Comparison of ENCODE assay signal across 10 cellular contexts in genomic region chr15:100968043-100968966, GRCh38. TPM values are rescaled to one million over a fixed set of nuclear protein-coding genes. Genes with fewer than 3 reads are reported as not detected.
DNase-seq lines count a peak whose midpoint lies in the region; ATAC-seq, FAIRE-seq and TF ChIP-seq lines count a peak whose summit lies in the region.
"Had no signal": no experiment of that assay in that cellular context is flagged by ENCODE, and none has a peak within 500 bp of the region (broad histone marks: within the 10 kb centered on the region; RNA-seq: fewer than 3 reads in every experiment).

No MANE protein-coding gene starts in this region.

- FAIRE-seq in GM12891 (lab: Jason Lieb, UNC) (peak; percentile 28), H54 (lab: Jason Lieb, UNC) (no peak)

- no peak overlapping the region for H3K4me3 Mint-ChIP-seq in activated naive CD4-positive, alpha-beta T cell treated with anti-CD3 and anti-CD28 coated beads, Interleukin-2, amount 10 ng/mL, durations not matched to agents 7 days and 5 days
- H3K4me3 Mint-ChIP-seq in T-cell: no peak overlapping the region

- no peak overlapping the region for H3K4me3 ChIP-seq in LNCaP clone FGC (ENCODE audit: low read depth, low read length)
- H3K4me3 ChIP-seq in fibroblast of mammary gland (ENCODE audit: control insufficient read depth, low read depth, low read length): no peak overlapping the region
- H3K4me3 ChIP-seq: SK-N-MC had no signal

- peaks cover 47% of the 10 kb centered on the region for H3K27me3 Mint-ChIP-seq in activated naive CD4-positive, alpha-beta T cell treated with anti-CD3 and anti-CD28 coated beads, Interleukin-2, amount 10 ng/mL, durations not matched to agents 7 days and 5 days
- peaks cover 49% of the 10 kb centered on the region in 2 donors for H3K27me3 Mint-ChIP-seq in T-cell

- H3K4me1 Mint-ChIP-seq in activated naive CD4-positive, alpha-beta T cell treated with anti-CD3 and anti-CD28 coated beads, Interleukin-2, amount 10 ng/mL, durations not matched to agents 7 days and 5 days: no peaks in the 10 kb centered on the region
- peaks cover 0 to 3% (median 1%) of the 10 kb centered on the region in 3 donors for H3K4me1 Mint-ChIP-seq in T-cell

- no peaks in the 10 kb centered on the region for H3K9me3 Mint-ChIP-seq in activated naive CD4-positive, alpha-beta T cell treated with anti-CD3 and anti-CD28 coated beads, Interleukin-2, amount 10 ng/mL, durations not matched to agents 7 days and 5 days
- H3K9me3 Mint-ChIP-seq in T-cell: no peaks in the 10 kb centered on the region

- H3K36me3 Mint-ChIP-seq in activated naive CD4-positive, alpha-beta T cell treated with anti-CD3 and anti-CD28 coated beads, Interleukin-2, amount 10 ng/mL, durations not matched to agents 7 days and 5 days: no peaks in the 10 kb centered on the region
- no peaks in the 10 kb centered on the region for H3K36me3 Mint-ChIP-seq in T-cell

- H3K27ac Mint-ChIP-seq in activated naive CD4-positive, alpha-beta T cell treated with anti-CD3 and anti-CD28 coated beads, Interleukin-2, amount 10 ng/mL, durations not matched to agents 7 days and 5 days: no peak overlapping the region
- no peak overlapping the region for H3K27ac Mint-ChIP-seq in T-cell

- no peak for TF ChIP-seq CTCF in LNCaP clone FGC (IDR thresholded peaks at IDR 0.05; ENCODE audit: control insufficient read depth, extremely low read depth, insufficient read depth)
- no peak for TF ChIP-seq CTCF in fibroblast of mammary gland (conservative IDR thresholded peaks at IDR 0.05; ENCODE audit: control insufficient read depth, insufficient read depth, low read depth, low read length)

- TF ChIP-seq POLR2A in GM12891 (IDR thresholded peaks at IDR 0.05; ENCODE audit: low read depth, low read length) (no peak), H54 (IDR thresholded peaks at IDR 0.05; ENCODE audit: low read depth, low read length) (no peak)

- ATAC-seq in GM21737 (IDR thresholded peaks at IDR 0.05; ENCODE audit: unreplicated experiment): peak; percentile 53
- ATAC-seq in T-cell (replicated peaks in 1 of 4): no peak
- no peak for ATAC-seq in HG02623 (IDR thresholded peaks at IDR 0.05; ENCODE audit: unreplicated experiment)

- CTCF ChIA-PET in activated naive CD4-positive, alpha-beta T cell treated with anti-CD3 and anti-CD28 coated beads, Interleukin-2, amount 10 ng/mL, durations not matched to agents 7 days and 5 days (lab: Charles Lee): no interaction called here
- CTCF ChIA-PET in T-cell (lab: Charles Lee): no interaction called here

- DNase-seq in GM12891 (ENCODE audit: insufficient read length, low spot score): no peak
- DNase-seq in LNCaP clone FGC (ENCODE audit: low read depth): peak; percentile 6
- DNase-seq in fibroblast of mammary gland (ENCODE audit: low read depth): peak; percentile 59
- DNase-seq in activated naive CD4-positive, alpha-beta T cell treated with anti-CD3 and anti-CD28 coated beads, Interleukin-2, amount 10 ng/mL, durations not matched to agents 7 days and 5 days: no peak
- no peak for DNase-seq in H54 (ENCODE audit: insufficient read length, low spot score)
- DNase-seq in T-cell: no peak
- DNase-seq: NCI-H2107 had no signal

- POLR2A ChIA-PET in T-cell (lab: Charles Lee): no interaction called here

TF ChIP-seq in GM12891, 5 proteins besides CTCF, POLR2A, EP300 and RAD21:
- TF ChIP-seq PAX5 (IDR thresholded peaks at IDR 0.05; ENCODE audit: insufficient read depth, low read length, severe bottlenecking): no peak
- no peak for TF ChIP-seq POLR2AphosphoS5 (IDR thresholded peaks at IDR 0.05; ENCODE audit: low read depth, low read length)
- TF ChIP-seq POU2F2 (IDR thresholded peaks at IDR 0.05; ENCODE audit: low read depth, low read length): no peak
- no peak for TF ChIP-seq TAF1 (IDR thresholded peaks at IDR 0.05; ENCODE audit: low read depth, low read length)
- TF ChIP-seq SPI1 (IDR thresholded peaks at IDR 0.05; ENCODE audit: low read depth, low read length): no peak

RNA-seq across cellular contexts. Expression of gene LRRK1, which starts 49.1 kb away (rescaled TPM):
- polyA plus RNA-seq in GM12891 (2012; ENCODE audit: low read depth, missing spikeins): 16.3 TPM
- total RNA-seq in T-cell: 1 to 10 TPM; 1.1 to 2.0 (median 1.7) TPM

Comparison
In these comparisons a context has a peak if more than half of its experiments do, and no peak if none do; other contexts are left out.
1. DNase-seq: peak in LNCaP clone FGC (single experiment) and fibroblast of mammary gland (single experiment); none in GM12891 (single experiment), activated naive CD4-positive, alpha-beta T cell treated with anti-CD3 and anti-CD28 coated beads, Interleukin-2, amount 10 ng/mL, durations not matched to agents 7 days and 5 days (single experiment), H54 (single experiment) and T-cell (0 of 34).